18 cellular contexts compared by ENCODE assay signal in genomic region chr5:73354406-73354805, GRCh38.
"Had no signal": no experiment of that assay in that cellular context is flagged by ENCODE, and none has a peak within 500 bp of the region (broad histone marks: within the 10 kb centered on the region; RNA-seq: fewer than 3 reads in every experiment).

No MANE protein-coding gene starts in this region.

- H3K36me3 ChIP-seq: neutrophil, ovary had no signal

- ATAC-seq: esophagus mucosa; left lobe of liver; mucosa of descending colon; naive thymus-derived CD8-positive, alpha-beta T cell; right cardiac atrium had no signal

- FAIRE-seq: small intestine, urothelium cell line had no signal

- DNase-seq: cortex of kidney; dorsolateral prefrontal cortex; effector CD8-positive, alpha-beta T cell; foreskin melanocyte; head of caudate nucleus; hippocampal formation; kidney glomerular epithelial cell; mucosa of descending colon; naive thymus-derived CD8-positive, alpha-beta T cell; ovary; right cardiac atrium; small intestine; stimulated activated CD4-positive, alpha-beta T cell treated with anti-CD3 and anti-CD28 coated beads, Interleukin-2, amount 100 ng/mL, for 48 hours; stimulated activated naive CD4-positive, alpha-beta T cell treated with Interleukin-2 at 50 U/mL for 16 hours had no signal

- H3K27ac ChIP-seq: dorsolateral prefrontal cortex, neutrophil, ovary had no signal

- H3K4me3 ChIP-seq: dorsolateral prefrontal cortex, mucosa of descending colon, ovary had no signal

- H3K9me3 ChIP-seq: mucosa of descending colon, neutrophil, ovary had no signal

- H3K27me3 ChIP-seq: ovary had no signal
